8 cellular contexts compared by ENCODE assay signal in the genomic region with DNA sequence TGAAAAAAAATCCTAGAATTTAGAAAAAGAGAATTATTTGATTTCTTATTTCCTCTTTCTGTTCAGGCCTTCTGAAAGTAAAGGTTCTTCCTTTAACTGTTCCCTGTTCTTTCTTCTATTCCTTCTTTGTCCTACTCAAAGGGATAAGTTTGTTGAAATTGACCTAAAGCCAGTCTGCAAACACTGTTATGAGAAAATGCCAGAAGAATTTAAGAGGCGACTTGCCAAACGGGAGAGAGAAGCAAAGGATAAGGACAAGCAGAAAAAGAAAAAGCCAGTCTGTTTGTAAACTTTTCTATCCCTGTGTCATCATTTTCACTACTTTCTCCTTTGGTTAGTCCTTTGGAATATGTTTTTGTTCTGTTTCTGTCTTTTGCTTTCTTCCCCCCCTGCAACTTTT. TPM values are rescaled to one million over a fixed set of nuclear protein-coding genes. Genes with fewer than 3 reads are reported as not detected.
A peak's percentile ranks its signal among the peaks of the same experiment; 100 is the strongest.
DNase-seq lines count a peak whose midpoint lies in the region; ATAC-seq and TF ChIP-seq lines count a peak whose summit lies in the region.
"Not testable (repeated sequence)": the region's sequence is repeated elsewhere in the genome, so short reads cannot be mapped to it uniquely, and the experiment has no call there.
"Had no signal": no experiment of that assay in that cellular context is flagged by ENCODE, and none has a peak within 500 bp of the region (broad histone marks: within the 10 kb centered on the region; RNA-seq: fewer than 3 reads in every experiment).

No MANE protein-coding gene starts in this region.

- H3K36me3 ChIP-seq in body of pancreas (replicated peaks in 1 of 2; ENCODE audit: insufficient read depth in 1 of 2, low read depth in 2 of 2); right lobe of liver: not testable (repeated sequence)

- H3K4me1 ChIP-seq in body of pancreas, right lobe of liver: not testable (repeated sequence)

- H3K27me3 ChIP-seq in body of pancreas, right lobe of liver: not testable (repeated sequence)

- ATAC-seq in body of pancreas (peak; percentile 46), Right ventricle myocardium inferior (peak; percentile 56), left ventricle myocardium superior (peak; percentile 74), left lobe of liver (peak; percentile 62), right lobe of liver (peak in 3 of 4 donors; percentile 28 to 52 (median 38)), sciatic nerve (peak; percentile 71)

- not testable (repeated sequence) for H3K9me3 ChIP-seq in body of pancreas, right lobe of liver

- DNase-seq in body of pancreas; Right ventricle myocardium inferior (ENCODE audit: missing footprints); left ventricle myocardium superior; left lobe of liver (ENCODE audit: low spot score); right lobe of liver; sciatic nerve (ENCODE audit: low spot score): not testable (repeated sequence)

- H3K4me3 ChIP-seq in body of pancreas, right lobe of liver: not testable (repeated sequence)

- intact Hi-C loops in body of pancreas (cut with DNase I); Right ventricle myocardium inferior (cut with DNase I); left ventricle myocardium superior (cut with micrococcal nuclease); right lobe of liver (cut with DNase I); sciatic nerve (cut with DNase I): not testable (repeated sequence)

- WGBS in body of pancreas, 2 donors, result no CpG with 5 or more reads among the region's 2 CpGs
- no CpG with 5 or more reads among the region's 2 CpGs for WGBS in right lobe of liver (ENCODE audit: insufficient coverage, low coverage, low lambda C conversion rate, missing lambda C conversion rate)

- H3K27ac ChIP-seq in body of pancreas, right lobe of liver: not testable (repeated sequence)

- not testable (repeated sequence) for TF ChIP-seq CTCF in body of pancreas (IDR thresholded peaks at IDR 0.05); right lobe of liver (IDR thresholded peaks at IDR 0.05)

- TF ChIP-seq POLR2A in body of pancreas (IDR thresholded peaks at IDR 0.05); right lobe of liver (IDR thresholded peaks at IDR 0.05): not testable (repeated sequence)

RNA-seq across cellular contexts. Expression of a gene that starts 26.0 kb away (rescaled TPM):
- total RNA-seq in body of pancreas (1 to 10 TPM; 4.7 to 4.9 TPM), Right ventricle myocardium inferior (5.3 TPM), left ventricle myocardium superior (2.6 TPM), left lobe of liver (not detected), right lobe of liver (1 to 10 TPM in 1 of 6 experiments, under 1 TPM in 3, not detected in 2; 0.22 to 1.0 (median 0.34) TPM), sciatic nerve (3.7 TPM)
- total RNA-seq: CD4-positive, CD25-positive, alpha-beta regulatory T cell; G401 had no signal
